ENCODE assay signal across 21 cellular contexts in the genomic region with DNA sequence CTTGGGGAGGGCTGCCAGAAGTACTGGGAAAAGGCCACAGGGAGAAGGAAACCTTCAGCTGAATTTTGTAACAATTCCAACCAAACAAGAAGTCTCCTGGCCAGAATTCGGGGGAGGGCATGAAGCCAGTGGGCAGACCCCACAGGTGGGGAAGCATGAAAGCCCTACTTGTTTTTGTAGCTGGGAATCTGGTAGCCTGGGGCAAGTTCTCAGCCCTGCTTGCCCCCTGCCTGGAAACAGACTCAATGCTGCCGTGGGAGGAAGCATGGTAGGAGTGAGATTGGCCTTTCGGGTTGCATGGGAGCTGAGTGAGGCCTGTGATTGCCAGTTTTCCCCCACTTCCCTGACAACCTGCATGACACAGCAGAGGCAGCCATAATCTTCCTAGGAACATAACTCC.
A peak's percentile ranks its signal among the peaks of the same experiment; 100 is the strongest.
DNase-seq lines count a peak whose midpoint lies in the region; ATAC-seq and TF ChIP-seq lines count a peak whose summit lies in the region.
"Had no signal": no experiment of that assay in that cellular context is flagged by ENCODE, and none has a peak within 500 bp of the region (broad histone marks: within the 10 kb centered on the region; RNA-seq: fewer than 3 reads in every experiment).

No MANE protein-coding gene starts in this region.

- H3K4me1 ChIP-seq in right cardiac atrium (ENCODE audit: control insufficient read depth, insufficient read depth, low read length), result no peaks in the 10 kb centered on the region
- H3K4me1 ChIP-seq: BE2C, BLaER1 had no signal

- H3K4me3 ChIP-seq in right cardiac atrium (ENCODE audit: low read length), result no peak overlapping the region
- H3K4me3 ChIP-seq: BLaER1 had no signal

- no peak overlapping the region for H3K4me3 Mint-ChIP-seq in neural crest cell
- H3K4me3 Mint-ChIP-seq: CD14-positive monocyte; CD4-positive, alpha-beta memory T cell; CD4-positive, CD25-positive, alpha-beta regulatory T cell; CD8-positive, alpha-beta memory T cell had no signal

- H3K27me3 ChIP-seq in right cardiac atrium (ENCODE audit: control insufficient read depth, insufficient read depth), result no peaks in the 10 kb centered on the region
- H3K27me3 ChIP-seq: BE2C, BLaER1 had no signal

- H3K27ac ChIP-seq in right cardiac atrium (ENCODE audit: low read length), result no peak overlapping the region
- H3K27ac ChIP-seq: BLaER1 had no signal

- intact Hi-C loops in right cardiac atrium (cut with DNase I), result no loop called here

- H3K4me1 Mint-ChIP-seq in neural crest cell, result peaks cover 13% of the 10 kb centered on the region
- H3K4me1 Mint-ChIP-seq: CD14-positive monocyte; CD4-positive, alpha-beta memory T cell; CD4-positive, CD25-positive, alpha-beta regulatory T cell; CD8-positive, alpha-beta memory T cell had no signal

- H3K9me3 Mint-ChIP-seq in neural crest cell, result peaks cover 23% of the 10 kb centered on the region

- peak overlapping the region; percentile 53 for H3K27ac Mint-ChIP-seq in neural crest cell (ENCODE audit: unreplicated experiment)
- H3K27ac Mint-ChIP-seq: CD4-positive, alpha-beta memory T cell; CD4-positive, CD25-positive, alpha-beta regulatory T cell; CD8-positive, alpha-beta memory T cell had no signal

- TF ChIP-seq CTCF in neural crest cell (conservative IDR thresholded peaks at IDR 0.05), result no peak

- ATAC-seq in right cardiac atrium, result no peak

- H3K27me3 Mint-ChIP-seq in neural crest cell (ENCODE audit: low read depth), result no peaks in the 10 kb centered on the region

- WGBS in right cardiac atrium, result 80% methylated on average over 3 of the region's 3 CpGs

- peaks cover 1% of the 10 kb centered on the region for H3K9me3 ChIP-seq in right cardiac atrium (ENCODE audit: control insufficient read depth, low read length)
- H3K9me3 ChIP-seq: BE2C had no signal

- DNase-seq in NCI-H69 (lab: John Stamatoyannopoulos, UW) (peak; percentile 28), neural crest cell (ENCODE audit: low read depth, low spot score) (no peak), DMS153 treated with DMSO at 0.1 percent for 48 hours (lab: John Stamatoyannopoulos, UW; ENCODE audit: unreplicated experiment) (no peak), right cardiac atrium (no peak), DMS114 treated with DMSO at 0.1 percent for 48 hours (lab: John Stamatoyannopoulos, UW; ENCODE audit: unreplicated experiment) (no peak)
- DNase-seq: 8988T; ACHN; BE2C; C1 segment of cervical spinal cord; CD4-positive, alpha-beta memory T cell; CD4-positive, CD25-positive, alpha-beta regulatory T cell; CD8-positive, alpha-beta memory T cell; COR-L47; DMS 273 treated with DMSO at 0.1 percent for 48 hours; DMS53; DMS79; DND-41; EL; GF-D8 had no signal

- peaks cover 22% of the 10 kb centered on the region for H3K36me3 Mint-ChIP-seq in neural crest cell (ENCODE audit: low read depth)
- H3K36me3 Mint-ChIP-seq: CD14-positive monocyte; CD4-positive, alpha-beta memory T cell; CD4-positive, CD25-positive, alpha-beta regulatory T cell; CD8-positive, alpha-beta memory T cell had no signal
